1 cellular context compared by ENCODE assay signal in the genomic region with DNA sequence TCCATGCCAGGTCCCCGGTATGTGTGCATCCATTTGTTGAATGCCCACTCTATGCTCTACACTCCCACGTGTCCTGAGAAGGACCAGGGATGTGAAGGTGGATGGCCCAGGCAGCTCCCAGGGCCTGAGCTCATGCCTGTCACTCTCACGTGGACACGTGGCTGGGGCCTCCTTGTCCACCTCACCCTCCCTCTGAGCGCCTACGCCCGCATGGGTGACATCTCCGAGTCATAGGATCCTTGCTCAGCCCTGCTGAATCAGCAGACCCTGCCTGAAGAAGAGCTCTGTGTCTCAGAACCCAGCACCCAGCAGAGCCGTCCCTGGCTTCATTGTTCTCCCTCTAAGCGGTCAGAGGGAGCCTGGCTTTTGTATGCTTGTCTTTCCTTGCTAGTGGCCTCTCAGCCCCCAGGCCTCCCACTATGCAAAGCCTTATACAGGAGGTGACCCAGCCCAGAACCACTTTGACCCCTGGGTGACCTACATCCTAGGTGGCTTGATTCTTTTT.
TF ChIP-seq lines count a peak whose summit lies in the region.

No MANE protein-coding gene starts in this region.

TF ChIP-seq in K562, 482 proteins besides CTCF, POLR2A, EP300 and RAD21 (continued from another document):
- TF ChIP-seq ETS2 (tag; IDR thresholded peaks at IDR 0.05; ENCODE audit: borderline replicate concordance, poor library complexity, severe bottlenecking) (no peak), AFF1 (IDR thresholded peaks at IDR 0.05; ENCODE audit: low read depth in 1 of 2, partially characterized antibody in 2 of 2) (no peak), CBX3 (IDR thresholded peaks at IDR 0.05; ENCODE audit: borderline replicate concordance in 1 of 2, low read length in 2 of 2) (no peak), CEBPG (CRISPR knock-in tag; IDR thresholded peaks at IDR 0.05) (no peak), CEBPG (tag; conservative IDR thresholded peaks at IDR 0.05 in 1 of 2, IDR thresholded peaks at IDR 0.05 in 1 of 2) (no peak), ZBTB12 (CRISPR knock-in tag; IDR thresholded peaks at IDR 0.05) (no peak), MXI1 (IDR thresholded peaks at IDR 0.05; ENCODE audit: low read depth, low read length) (no peak), SAP30 (IDR thresholded peaks at IDR 0.05; ENCODE audit: borderline replicate concordance, insufficient read depth, low read depth, low read length, poor library complexity, severe bottlenecking) (peak; percentile 63), ZNF436 (CRISPR knock-in tag; IDR thresholded peaks at IDR 0.05) (no peak), OTX1 (CRISPR knock-in tag; IDR thresholded peaks at IDR 0.05) (no peak), ATF3 (IDR thresholded peaks at IDR 0.05) (peak; percentile 63), ATF3 (CRISPR knock-in tag; conservative IDR thresholded peaks at IDR 0.05) (no peak), TRIM24 (IDR thresholded peaks at IDR 0.05) (no peak), PHF21A (IDR thresholded peaks at IDR 0.05; ENCODE audit: borderline replicate concordance, low read depth) (no peak), CBX2 (IDR thresholded peaks at IDR 0.05; ENCODE audit: insufficient read depth, low read length, poor library complexity, severe bottlenecking) (no peak)
- TF ChIP-seq, protein P1, sequence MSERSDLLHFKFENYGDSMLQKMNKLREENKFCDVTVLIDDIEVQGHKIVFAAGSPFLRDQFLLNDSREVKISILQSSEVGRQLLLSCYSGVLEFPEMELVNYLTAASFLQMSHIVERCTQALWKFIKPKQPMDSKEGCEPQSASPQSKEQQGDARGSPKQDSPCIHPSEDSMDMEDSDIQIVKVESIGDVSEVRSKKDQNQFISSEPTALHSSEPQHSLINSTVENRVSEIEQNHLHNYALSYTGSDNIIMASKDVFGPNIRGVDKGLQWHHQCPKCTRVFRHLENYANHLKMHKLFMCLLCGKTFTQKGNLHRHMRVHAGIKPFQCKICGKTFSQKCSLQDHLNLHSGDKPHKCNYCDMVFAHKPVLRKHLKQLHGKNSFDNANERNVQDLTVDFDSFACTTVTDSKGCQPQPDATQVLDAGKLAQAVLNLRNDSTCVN (CRISPR knock-in tag; IDR thresholded peaks at IDR 0.05), result no peak
- TF ChIP-seq, protein P2, sequence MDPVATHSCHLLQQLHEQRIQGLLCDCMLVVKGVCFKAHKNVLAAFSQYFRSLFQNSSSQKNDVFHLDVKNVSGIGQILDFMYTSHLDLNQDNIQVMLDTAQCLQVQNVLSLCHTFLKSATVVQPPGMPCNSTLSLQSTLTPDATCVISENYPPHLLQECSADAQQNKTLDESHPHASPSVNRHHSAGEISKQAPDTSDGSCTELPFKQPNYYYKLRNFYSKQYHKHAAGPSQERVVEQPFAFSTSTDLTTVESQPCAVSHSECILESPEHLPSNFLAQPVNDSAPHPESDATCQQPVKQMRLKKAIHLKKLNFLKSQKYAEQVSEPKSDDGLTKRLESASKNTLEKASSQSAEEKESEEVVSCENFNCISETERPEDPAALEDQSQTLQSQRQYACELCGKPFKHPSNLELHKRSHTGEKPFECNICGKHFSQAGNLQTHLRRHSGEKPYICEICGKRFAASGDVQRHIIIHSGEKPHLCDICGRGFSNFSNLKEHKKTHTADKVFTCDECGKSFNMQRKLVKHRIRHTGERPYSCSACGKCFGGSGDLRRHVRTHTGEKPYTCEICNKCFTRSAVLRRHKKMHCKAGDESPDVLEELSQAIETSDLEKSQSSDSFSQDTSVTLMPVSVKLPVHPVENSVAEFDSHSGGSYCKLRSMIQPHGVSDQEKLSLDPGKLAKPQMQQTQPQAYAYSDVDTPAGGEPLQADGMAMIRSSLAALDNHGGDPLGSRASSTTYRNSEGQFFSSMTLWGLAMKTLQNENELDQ (CRISPR knock-in tag; IDR thresholded peaks at IDR 0.05; ENCODE audit: borderline replicate concordance), result no peak
- TF ChIP-seq, protein P3, sequence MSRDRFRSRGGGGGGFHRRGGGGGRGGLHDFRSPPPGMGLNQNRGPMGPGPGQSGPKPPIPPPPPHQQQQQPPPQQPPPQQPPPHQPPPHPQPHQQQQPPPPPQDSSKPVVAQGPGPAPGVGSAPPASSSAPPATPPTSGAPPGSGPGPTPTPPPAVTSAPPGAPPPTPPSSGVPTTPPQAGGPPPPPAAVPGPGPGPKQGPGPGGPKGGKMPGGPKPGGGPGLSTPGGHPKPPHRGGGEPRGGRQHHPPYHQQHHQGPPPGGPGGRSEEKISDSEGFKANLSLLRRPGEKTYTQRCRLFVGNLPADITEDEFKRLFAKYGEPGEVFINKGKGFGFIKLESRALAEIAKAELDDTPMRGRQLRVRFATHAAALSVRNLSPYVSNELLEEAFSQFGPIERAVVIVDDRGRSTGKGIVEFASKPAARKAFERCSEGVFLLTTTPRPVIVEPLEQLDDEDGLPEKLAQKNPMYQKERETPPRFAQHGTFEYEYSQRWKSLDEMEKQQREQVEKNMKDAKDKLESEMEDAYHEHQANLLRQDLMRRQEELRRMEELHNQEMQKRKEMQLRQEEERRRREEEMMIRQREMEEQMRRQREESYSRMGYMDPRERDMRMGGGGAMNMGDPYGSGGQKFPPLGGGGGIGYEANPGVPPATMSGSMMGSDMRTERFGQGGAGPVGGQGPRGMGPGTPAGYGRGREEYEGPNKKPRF (IDR thresholded peaks at IDR 0.05; ENCODE audit: low read depth, low read length), result no peak
